Comparison of ENCODE assay signal across 8 cellular contexts in the genomic region with DNA sequence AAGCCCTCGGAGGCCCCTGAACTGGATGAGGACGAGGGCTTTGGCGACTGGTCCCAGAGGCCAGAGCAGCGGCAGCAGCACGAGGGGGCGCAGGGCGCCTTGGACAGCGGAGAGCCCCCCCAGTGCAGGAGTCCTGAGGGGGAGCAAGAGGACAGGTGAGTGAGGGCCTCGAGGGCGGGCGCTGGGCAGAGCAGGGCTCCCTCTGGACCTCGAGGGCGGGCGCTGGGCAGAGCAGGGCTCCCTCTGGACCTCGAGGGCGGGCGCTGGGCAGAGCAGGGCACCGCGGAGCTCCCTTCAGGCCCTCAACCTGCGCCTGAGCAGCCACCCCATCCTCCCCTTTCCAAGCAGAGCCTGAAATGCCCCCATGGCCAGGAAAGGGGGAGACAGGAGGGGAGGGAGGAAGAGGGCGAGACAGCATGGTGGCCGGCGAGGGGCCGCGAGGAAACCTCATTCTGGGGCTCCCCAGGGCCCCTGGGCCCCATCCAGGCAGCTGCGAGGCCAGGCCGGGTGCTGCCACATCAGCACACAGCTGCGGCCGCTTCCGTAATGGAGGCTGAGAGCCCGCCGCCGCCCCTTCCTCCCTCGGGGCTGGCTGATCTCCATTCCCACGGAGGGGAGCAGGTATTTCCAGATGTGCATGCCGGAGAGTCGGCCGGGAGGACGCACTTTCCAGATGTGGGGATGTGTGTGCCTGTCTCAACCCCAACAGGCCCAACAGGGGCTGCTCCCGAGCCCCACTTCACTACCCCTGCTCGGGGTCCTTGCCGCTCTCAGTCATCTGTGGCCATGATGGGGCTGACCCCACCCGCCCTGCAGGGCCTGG. TPM values are rescaled to one million over a fixed set of nuclear protein-coding genes. Genes with fewer than 3 reads are reported as not detected.
A peak's percentile ranks its signal among the peaks of the same experiment; 100 is the strongest.
DNase-seq lines count a peak whose midpoint lies in the region; ATAC-seq and TF ChIP-seq lines count a peak whose summit lies in the region.

No MANE protein-coding gene starts in this region.

- H3K9me3 ChIP-seq in SJCRH30 (replicated peaks) (no peaks in the 10 kb centered on the region), hepatocyte (ENCODE audit: low read depth) (no peaks in the 10 kb centered on the region)

- TF ChIP-seq CTCF in hepatocyte (IDR thresholded peaks at IDR 0.05; ENCODE audit: poor library complexity): no peak
- TF ChIP-seq CTCF in osteocyte (IDR thresholded peaks at IDR 0.05): no peak

- H3K27ac ChIP-seq in SJCRH30 (peak overlapping the region; percentile 11; the same call in 1 of the 2 replicates), hepatocyte (peak overlapping the region; percentile 99)

- no peaks in the 10 kb centered on the region for H3K9me2 ChIP-seq in hepatocyte (replicated peaks; ENCODE audit: insufficient read depth)

- H3K4me1 ChIP-seq in SJCRH30 (peaks cover 23% of the 10 kb centered on the region), hepatocyte (ENCODE audit: insufficient read depth) (peaks cover 40% of the 10 kb centered on the region)

- 83% methylated on average over 36 of the region's 43 CpGs for WGBS in hepatocyte (ENCODE audit: low lambda C conversion rate, missing lambda C conversion rate)

- H3K27ac Mint-ChIP-seq in stimulated activated naive CD8-positive, alpha-beta T cell treated with anti-CD3 and anti-CD28 coated beads, Interleukin-15, amount 100 ng/mL, for 72 hours: no peak overlapping the region
- H3K27ac Mint-ChIP-seq in osteocyte (ENCODE audit: unreplicated experiment): no peak overlapping the region

- in situ Hi-C loops in KBM-7 (cut with MboI; ENCODE audit: low pct_unique_long_range_greater_than_20kb, low sequenced_read_pairs): no loop called here

- H3K27me3 ChIP-seq in SJCRH30: no peaks in the 10 kb centered on the region
- H3K27me3 ChIP-seq in hepatocyte: no peaks in the 10 kb centered on the region

- no peaks in the 10 kb centered on the region for H3K36me3 Mint-ChIP-seq in osteocyte (ENCODE audit: unreplicated experiment)

- H3K27me3 Mint-ChIP-seq in stimulated activated naive CD8-positive, alpha-beta T cell treated with anti-CD3 and anti-CD28 coated beads, Interleukin-15, amount 100 ng/mL, for 72 hours: no peaks in the 10 kb centered on the region
- H3K27me3 Mint-ChIP-seq in osteocyte (ENCODE audit: unreplicated experiment): no peaks in the 10 kb centered on the region

- H3K36me3 ChIP-seq in SJCRH30: no peaks in the 10 kb centered on the region
- no peaks in the 10 kb centered on the region for H3K36me3 ChIP-seq in hepatocyte (replicated peaks; ENCODE audit: insufficient read depth, low read depth)

- H3K79me2 ChIP-seq in hepatocyte: no peaks in the 10 kb centered on the region

- DNase-seq in SJCRH30: peak; percentile 50 to 57
- no peak for DNase-seq in hepatocyte (ENCODE audit: low spot score)
- peak in 1 of 2 donors; percentile 13 for DNase-seq in stimulated activated naive CD8-positive, alpha-beta T cell treated with anti-CD3 and anti-CD28 coated beads, Interleukin-15, amount 100 ng/mL, for 72 hours
- DNase-seq in osteocyte (ENCODE audit: extremely low spot score, unreplicated experiment): no peak
- no peak for DNase-seq in KBM-7
- DNase-seq in activated CD4-positive, alpha-beta T cell treated with anti-CD3 and anti-CD28 coated beads, Interleukin-2, amount 50 U/mL, for 4 hours: no peak

- H3K9me3 Mint-ChIP-seq in stimulated activated naive CD8-positive, alpha-beta T cell treated with anti-CD3 and anti-CD28 coated beads, Interleukin-15, amount 100 ng/mL, for 72 hours: no peaks in the 10 kb centered on the region
- no peaks in the 10 kb centered on the region for H3K9me3 Mint-ChIP-seq in osteocyte (ENCODE audit: unreplicated experiment)

- H4K20me1 ChIP-seq in hepatocyte (ENCODE audit: insufficient read depth, poor library complexity, severe bottlenecking): no peaks in the 10 kb centered on the region

- no peak overlapping the region for H2AFZ ChIP-seq in hepatocyte

- H3K4me3 ChIP-seq in SJCRH30 (no peak overlapping the region), hepatocyte (no peak overlapping the region)

- no peak overlapping the region for H3K4me2 ChIP-seq in hepatocyte

- ATAC-seq in GM21528 (IDR thresholded peaks at IDR 0.05; ENCODE audit: low FRiP score, unreplicated experiment): peak; percentile 15
- ATAC-seq in stimulated activated naive CD8-positive, alpha-beta T cell treated with anti-CD3 and anti-CD28 coated beads, Interleukin-15, amount 100 ng/mL, for 72 hours: peak; percentile 27
- ATAC-seq in HG02852 (IDR thresholded peaks at IDR 0.05; ENCODE audit: unreplicated experiment): no peak

- H3K4me3 Mint-ChIP-seq in stimulated activated naive CD8-positive, alpha-beta T cell treated with anti-CD3 and anti-CD28 coated beads, Interleukin-15, amount 100 ng/mL, for 72 hours: peak overlapping the region in 1 of 2 donors; percentile 22
- no peak overlapping the region for H3K4me3 Mint-ChIP-seq in osteocyte (ENCODE audit: unreplicated experiment)

- H3K4me1 Mint-ChIP-seq in stimulated activated naive CD8-positive, alpha-beta T cell treated with anti-CD3 and anti-CD28 coated beads, Interleukin-15, amount 100 ng/mL, for 72 hours: peaks cover 49% of the 10 kb centered on the region
- H3K4me1 Mint-ChIP-seq in osteocyte (ENCODE audit: unreplicated experiment): peaks cover 22% of the 10 kb centered on the region

RNA-seq across cellular contexts. Expression of a gene that starts 10.0 kb away (rescaled TPM):
- 0.02 and 0.05 TPM in 2 replicates for total RNA-seq in SJCRH30 (2014; rRNA removed; shearing (Covaris generic))
- total RNA-seq in hepatocyte: not detected in 2 replicates
- 0.29 and 0.47 TPM in 2 replicates for polyA plus RNA-seq in hepatocyte
- not detected in 2 replicates for total RNA-seq in osteocyte

RNA-seq across cellular contexts. Expression of a gene that starts 28.8 kb away (rescaled TPM):
- 15.0 and 15.4 TPM in 2 replicates for total RNA-seq in SJCRH30 (2014; rRNA removed; shearing (Covaris generic))
- 27.1 and 29.9 TPM in 2 replicates for total RNA-seq in hepatocyte
- polyA plus RNA-seq in hepatocyte: 41.4 and 47.0 TPM in 2 replicates
- 26.9 and 29.5 TPM in 2 replicates for total RNA-seq in osteocyte

RNA-seq across cellular contexts. Expression of a gene that starts 37.9 kb away (rescaled TPM):
- 2.2 and 2.3 TPM in 2 replicates for total RNA-seq in SJCRH30 (2014; rRNA removed; shearing (Covaris generic))
- total RNA-seq in hepatocyte (19.2 and 20.6 TPM in 2 replicates), osteocyte (2.6 and 4.4 TPM in 2 replicates)
- 29.9 and 41.4 TPM in 2 replicates for polyA plus RNA-seq in hepatocyte

RNA-seq across cellular contexts. Expression of a gene that starts 42.9 kb away (rescaled TPM):
- 20.2 and 20.5 TPM in 2 replicates for total RNA-seq in SJCRH30 (2014; rRNA removed; shearing (Covaris generic))
- total RNA-seq in hepatocyte (0.73 and 2.4 TPM in 2 replicates), osteocyte (1.0 and 1.1 TPM in 2 replicates)
- polyA plus RNA-seq in hepatocyte: 5.5 and 10.9 TPM in 2 replicates

RNA-seq across cellular contexts. Expression of a gene that starts 46.9 kb away (rescaled TPM):
- total RNA-seq in SJCRH30 (2014; rRNA removed; shearing (Covaris generic)): 1.7 and 2.7 TPM in 2 replicates
- 2.6 and 6.3 TPM in 2 replicates for total RNA-seq in hepatocyte
- 29.2 and 42.1 TPM in 2 replicates for polyA plus RNA-seq in hepatocyte
- 5.0 and 6.2 TPM in 2 replicates for total RNA-seq in osteocyte

Comparison
In these comparisons a context has a peak if more than half of its experiments do, and no peak if none do; other contexts are left out.
1. DNase-seq: peak in SJCRH30 (2 of 2); none in hepatocyte (single experiment), osteocyte (single experiment), KBM-7 (single experiment) and activated CD4-positive, alpha-beta T cell treated with anti-CD3 and anti-CD28 coated beads, Interleukin-2, amount 50 U/mL, for 4 hours (0 of 2).